Comparison of ENCODE assay signal across 22 cellular contexts in the genomic region with DNA sequence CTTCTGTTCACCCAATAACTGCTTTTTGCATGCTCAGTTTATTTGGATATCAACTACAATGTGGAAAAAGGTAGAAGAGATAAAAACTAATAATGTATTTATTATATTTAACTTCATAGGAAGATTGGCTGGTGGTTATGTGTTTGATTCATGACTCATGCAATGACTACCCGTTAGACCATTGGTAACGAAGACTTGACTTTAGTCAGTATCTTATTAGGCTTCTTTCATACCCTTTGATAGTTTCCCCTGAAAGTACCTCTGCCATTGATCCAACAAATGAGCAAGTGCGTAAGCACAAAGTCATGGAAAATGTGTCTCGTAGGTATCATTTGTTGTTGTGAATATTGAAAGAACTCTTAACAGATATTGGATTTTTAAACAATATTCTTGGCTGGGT.
DNase-seq lines count a peak whose midpoint lies in the region; ATAC-seq and TF ChIP-seq lines count a peak whose summit lies in the region.
"Had no signal": no experiment of that assay in that cellular context is flagged by ENCODE, and none has a peak within 500 bp of the region (broad histone marks: within the 10 kb centered on the region; RNA-seq: fewer than 3 reads in every experiment).

No MANE protein-coding gene starts in this region.

- no peaks in the 10 kb centered on the region for H3K36me3 ChIP-seq in HEK293 (ENCODE audit: control insufficient read depth in 2 of 2, insufficient read depth in 1 of 2, low read length in 2 of 2)
- H3K36me3 ChIP-seq: BE2C; BLaER1 treated with 17β-estradiol and CSF1 and Interleukin-3, amounts not matched to agents 10 nM and 100 nM; HAP-1 had no signal

- intact Hi-C loops in activated CD4-positive, alpha-beta T cell treated with anti-CD3 and anti-CD28 coated beads for 36 hours (cut with DNase I, micrococcal nuclease): no loop called here

- H3K4me3 ChIP-seq in HEK293 (ENCODE audit: low read depth, low read length): no peak overlapping the region
- H3K4me3 ChIP-seq: A549; BLaER1 treated with 17β-estradiol and CSF1 and Interleukin-3, amounts not matched to agents 10 nM and 100 nM; HAP-1 had no signal

- peak; percentile 26 for ATAC-seq in activated CD4-positive, alpha-beta T cell treated with anti-CD3 and anti-CD28 coated beads for 36 hours
- ATAC-seq in stimulated activated effector memory CD8-positive, alpha-beta T cell treated with anti-CD3 and anti-CD28 coated beads, Interleukin-12 subunit alpha, Interleukin-12 subunit beta, amount 100 ng/mL, for 72 hours: peak; percentile 40
- ATAC-seq: A549 had no signal

- TF ChIP-seq CTCF in HEK293 (tag by site-specific recombination; IDR thresholded peaks at IDR 0.05): no peak

- POLR2A ChIA-PET in activated CD4-positive, alpha-beta T cell treated with anti-CD3 and anti-CD28 coated beads for 36 hours (lab: Charles Lee): interaction anchor here (0.6 kb wide), 1 partner anchor 44 kb away, joined by 3 read pairs; no protein-coding TSS in a partner anchor
- POLR2A ChIA-PET in HEK293 (lab: Yijun Ruan, JAX): no interaction called here

- peaks cover 2% of the 10 kb centered on the region for H3K4me1 Mint-ChIP-seq in activated CD4-positive, alpha-beta T cell treated with anti-CD3 and anti-CD28 coated beads for 36 hours
- H3K4me1 Mint-ChIP-seq in stimulated activated effector memory CD8-positive, alpha-beta T cell treated with anti-CD3 and anti-CD28 coated beads, Interleukin-12 subunit alpha, Interleukin-12 subunit beta, amount 100 ng/mL, for 72 hours: no peaks in the 10 kb centered on the region
- H3K4me1 Mint-ChIP-seq: CD14-positive monocyte had no signal

- H3K27me3 Mint-ChIP-seq in activated CD4-positive, alpha-beta T cell treated with anti-CD3 and anti-CD28 coated beads for 36 hours: peaks cover 14% of the 10 kb centered on the region

- H3K4me1 ChIP-seq in HEK293 (ENCODE audit: control insufficient read depth, insufficient read depth, low read length): no peaks in the 10 kb centered on the region
- H3K4me1 ChIP-seq: A549; BE2C; BLaER1 treated with 17β-estradiol and CSF1 and Interleukin-3, amounts not matched to agents 10 nM and 100 nM had no signal

- H3K36me3 Mint-ChIP-seq in activated CD4-positive, alpha-beta T cell treated with anti-CD3 and anti-CD28 coated beads for 36 hours (ENCODE audit: low read depth): no peaks in the 10 kb centered on the region
- H3K36me3 Mint-ChIP-seq in stimulated activated effector memory CD8-positive, alpha-beta T cell treated with anti-CD3 and anti-CD28 coated beads, Interleukin-12 subunit alpha, Interleukin-12 subunit beta, amount 100 ng/mL, for 72 hours: no peaks in the 10 kb centered on the region
- H3K36me3 Mint-ChIP-seq: CD14-positive monocyte had no signal

- no peak for DNase-seq in activated CD4-positive, alpha-beta T cell treated with anti-CD3 and anti-CD28 coated beads for 36 hours
- no peak for DNase-seq in activated CD4-positive, alpha-beta T cell treated with anti-CD3 and anti-CD28 coated beads for 1 hour
- no peak for DNase-seq in stimulated activated effector memory CD8-positive, alpha-beta T cell treated with anti-CD3 and anti-CD28 coated beads, Interleukin-12 subunit alpha, Interleukin-12 subunit beta, amount 100 ng/mL, for 72 hours (ENCODE audit: low spot score in 2 of 2)
- DNase-seq in NCI-H146 (lab: John Stamatoyannopoulos, UW) (no peak), NCI-H1930 (lab: John Stamatoyannopoulos, UW) (no peak)
- DNase-seq: 8988T; ACHN; AML-193; BE2C; Calu3; CD4-positive, alpha-beta T cell; COR-L47; DMS53; DMS79 treated with DMSO at 0.1 percent for 48 hours; GF-D8; GOT3 had no signal

- H3K4me3 Mint-ChIP-seq in activated CD4-positive, alpha-beta T cell treated with anti-CD3 and anti-CD28 coated beads for 36 hours: no peak overlapping the region
- H3K4me3 Mint-ChIP-seq in stimulated activated effector memory CD8-positive, alpha-beta T cell treated with anti-CD3 and anti-CD28 coated beads, Interleukin-12 subunit alpha, Interleukin-12 subunit beta, amount 100 ng/mL, for 72 hours: no peak overlapping the region
- H3K4me3 Mint-ChIP-seq: CD14-positive monocyte; CD4-positive, alpha-beta T cell had no signal

- no peaks in the 10 kb centered on the region for H3K9me3 Mint-ChIP-seq in activated CD4-positive, alpha-beta T cell treated with anti-CD3 and anti-CD28 coated beads for 36 hours (ENCODE audit: low read depth)
- no peaks in the 10 kb centered on the region for H3K9me3 Mint-ChIP-seq in stimulated activated effector memory CD8-positive, alpha-beta T cell treated with anti-CD3 and anti-CD28 coated beads, Interleukin-12 subunit alpha, Interleukin-12 subunit beta, amount 100 ng/mL, for 72 hours
- H3K9me3 Mint-ChIP-seq: CD4-positive, alpha-beta T cell had no signal

- no peaks in the 10 kb centered on the region for H3K9me3 ChIP-seq in HEK293 (ENCODE audit: control insufficient read depth, insufficient read depth, low read depth, low read length)
- H3K9me3 ChIP-seq: A549; BE2C; BLaER1 treated with 17β-estradiol and CSF1 and Interleukin-3, amounts not matched to agents 10 nM and 100 nM; HAP-1 had no signal

- CTCF ChIA-PET in activated CD4-positive, alpha-beta T cell treated with anti-CD3 and anti-CD28 coated beads for 36 hours (lab: Charles Lee): no interaction called here
- CTCF ChIA-PET in HEK293 (lab: Yijun Ruan, JAX): interaction anchor here (0.7 kb wide), 1 partner anchor 45 kb away, joined by 3 read pairs; no protein-coding TSS in a partner anchor

- H3K27ac Mint-ChIP-seq in activated CD4-positive, alpha-beta T cell treated with anti-CD3 and anti-CD28 coated beads for 36 hours: no peak overlapping the region
- no peak overlapping the region for H3K27ac Mint-ChIP-seq in stimulated activated effector memory CD8-positive, alpha-beta T cell treated with anti-CD3 and anti-CD28 coated beads, Interleukin-12 subunit alpha, Interleukin-12 subunit beta, amount 100 ng/mL, for 72 hours
- H3K27ac Mint-ChIP-seq: CD14-positive monocyte; CD4-positive, alpha-beta T cell had no signal

- no peak overlapping the region for H3K27ac ChIP-seq in HEK293 (ENCODE audit: extremely low read depth, low read depth, low read length)
- H3K27ac ChIP-seq in angular gyrus (ENCODE audit: low read depth, low read length): peak overlapping the region; percentile 73
- H3K27ac ChIP-seq: A549; BLaER1 treated with 17β-estradiol and CSF1 and Interleukin-3, amounts not matched to agents 10 nM and 100 nM had no signal

TF ChIP-seq in HEK293, 187 proteins besides CTCF, POLR2A, EP300 and RAD21:
- TF ChIP-seq ZNF76 (tag by site-specific recombination; IDR thresholded peaks at IDR 0.05; ENCODE audit: borderline replicate concordance, low read depth): no peak
- no peak for TF ChIP-seq ZNF19 (tag by site-specific recombination; IDR thresholded peaks at IDR 0.05; ENCODE audit: low read depth)
- TF ChIP-seq ZNF133 (tag by site-specific recombination; IDR thresholded peaks at IDR 0.05): peak; percentile 38; the same call in 1 of the 2 replicates
- no peak for TF ChIP-seq ZNF354C (tag by site-specific recombination; IDR thresholded peaks at IDR 0.05; ENCODE audit: borderline replicate concordance, low read depth)
